ENCODE assay signal across 26 cellular contexts in genomic region chr15:93458567-93458966, GRCh38.
"Had no signal": no experiment of that assay in that cellular context is flagged by ENCODE, and none has a peak within 500 bp of the region (broad histone marks: within the 10 kb centered on the region; RNA-seq: fewer than 3 reads in every experiment).

No MANE protein-coding gene starts in this region.

- H3K36me3 Mint-ChIP-seq: activated naive CD4-positive, alpha-beta T cell treated with anti-CD3 and anti-CD28 coated beads, Interleukin-2, amount 10 ng/mL, durations not matched to agents 7 days and 5 days; activated naive CD8-positive, alpha-beta T cell treated with anti-CD3 and anti-CD28 coated beads for 36 hours had no signal

- DNase-seq: activated CD4-positive, alpha-beta T cell treated with anti-CD3 and anti-CD28 coated beads for 36 hours; activated CD4-positive, alpha-beta T cell treated with anti-CD3 and anti-CD28 coated beads, Interleukin-2, amount 50 U/mL, for 1 hour; activated CD4-positive, CD25-positive, alpha-beta regulatory T cell; activated CD8-positive, alpha-beta memory T cell treated with anti-CD3 and anti-CD28 coated beads, Interleukin-2, amount 50 U/mL, for 4 hours; activated CD8-positive, alpha-beta T cell treated with anti-CD3 and anti-CD28 coated beads for 36 hours; activated gamma-delta T cell treated with Interleukin-2 at 50 U/mL for 16 hours; activated naive CD4-positive, alpha-beta T cell treated with anti-CD3 and anti-CD28 coated beads, Interleukin-2, amount 10 ng/mL, durations not matched to agents 7 days and 5 days; activated naive CD8-positive, alpha-beta T cell treated with anti-CD3 and anti-CD28 coated beads for 36 hours; activated T-cell treated with anti-CD3 and anti-CD28 coated beads, Interleukin-2, amount 50 U/mL, for 72 hours; anterior cingulate cortex; IMR-90; KBM-7; NCI-H1092; NCI-H1417; NCI-H1694 treated with DMSO at 0.1 percent for 48 hours; NCI-H2029 treated with DMSO at 0.1 percent for 48 hours; NCI-H345; NCI-H510A; NCI-H526 treated with DMSO at 0.1 percent for 48 hours; Peyer's patch; SIG-M5; SK-N-SH; T-helper 1 cell had no signal

- H3K4me3 Mint-ChIP-seq: activated CD4-positive, alpha-beta T cell treated with anti-CD3 and anti-CD28 coated beads for 36 hours; activated CD8-positive, alpha-beta T cell treated with anti-CD3 and anti-CD28 coated beads for 36 hours; activated naive CD4-positive, alpha-beta T cell treated with anti-CD3 and anti-CD28 coated beads, Interleukin-2, amount 10 ng/mL, durations not matched to agents 7 days and 5 days; activated naive CD8-positive, alpha-beta T cell treated with anti-CD3 and anti-CD28 coated beads for 36 hours; activated T-cell treated with anti-CD3 and anti-CD28 coated beads, Interleukin-2, amount 50 U/mL, for 72 hours; central memory CD8-positive, alpha-beta T cell had no signal

- H3K4me1 ChIP-seq: Peyer's patch had no signal

- H3K9me3 ChIP-seq: Peyer's patch, SK-N-SH had no signal

- H3K4me3 ChIP-seq: Peyer's patch had no signal

- H3K27me3 Mint-ChIP-seq: activated CD4-positive, alpha-beta T cell treated with anti-CD3 and anti-CD28 coated beads for 36 hours; activated CD8-positive, alpha-beta T cell treated with anti-CD3 and anti-CD28 coated beads for 36 hours had no signal

- H3K4me1 Mint-ChIP-seq: activated CD4-positive, alpha-beta T cell treated with anti-CD3 and anti-CD28 coated beads for 36 hours; activated naive CD4-positive, alpha-beta T cell treated with anti-CD3 and anti-CD28 coated beads, Interleukin-2, amount 10 ng/mL, durations not matched to agents 7 days and 5 days; activated naive CD8-positive, alpha-beta T cell treated with anti-CD3 and anti-CD28 coated beads for 36 hours; central memory CD8-positive, alpha-beta T cell had no signal

- ATAC-seq: activated CD4-positive, alpha-beta T cell treated with anti-CD3 and anti-CD28 coated beads for 36 hours; activated CD8-positive, alpha-beta T cell treated with anti-CD3 and anti-CD28 coated beads for 36 hours; activated T-cell treated with anti-CD3 and anti-CD28 coated beads, Interleukin-2, amount 50 U/mL, for 72 hours had no signal

- H3K9me3 Mint-ChIP-seq: activated CD8-positive, alpha-beta T cell treated with anti-CD3 and anti-CD28 coated beads for 36 hours; activated naive CD4-positive, alpha-beta T cell treated with anti-CD3 and anti-CD28 coated beads, Interleukin-2, amount 10 ng/mL, durations not matched to agents 7 days and 5 days; activated naive CD8-positive, alpha-beta T cell treated with anti-CD3 and anti-CD28 coated beads for 36 hours; activated T-cell treated with anti-CD3 and anti-CD28 coated beads, Interleukin-2, amount 50 U/mL, for 72 hours; activated T-helper 2 cell treated with anti-CD3 and anti-CD28 coated beads, Interferon-gamma antibody, Interleukin-2, Interleukin-4, amounts not matched to agents 10 μg/mL and 5 μg/mL and 100 μg/mL, durations not matched to agents 14 hours and 24 hours and 36 hours; central memory CD8-positive, alpha-beta T cell had no signal

- H3K27ac ChIP-seq: Peyer's patch, VCaP had no signal

- H3K27ac Mint-ChIP-seq: activated CD4-positive, alpha-beta T cell treated with anti-CD3 and anti-CD28 coated beads for 36 hours; activated CD8-positive, alpha-beta T cell treated with anti-CD3 and anti-CD28 coated beads for 36 hours; activated naive CD4-positive, alpha-beta T cell treated with anti-CD3 and anti-CD28 coated beads, Interleukin-2, amount 10 ng/mL, durations not matched to agents 7 days and 5 days; activated naive CD8-positive, alpha-beta T cell treated with anti-CD3 and anti-CD28 coated beads for 36 hours; activated T-cell treated with anti-CD3 and anti-CD28 coated beads, Interleukin-2, amount 50 U/mL, for 72 hours; activated T-helper 2 cell treated with anti-CD3 and anti-CD28 coated beads, Interferon-gamma antibody, Interleukin-2, Interleukin-4, amounts not matched to agents 10 μg/mL and 5 μg/mL and 100 μg/mL, durations not matched to agents 14 hours and 24 hours and 36 hours had no signal

- H3K36me3 ChIP-seq: Peyer's patch had no signal

- H3K27me3 ChIP-seq: Peyer's patch had no signal
